Comparison of ENCODE assay signal across 9 cellular contexts in the genomic region with DNA sequence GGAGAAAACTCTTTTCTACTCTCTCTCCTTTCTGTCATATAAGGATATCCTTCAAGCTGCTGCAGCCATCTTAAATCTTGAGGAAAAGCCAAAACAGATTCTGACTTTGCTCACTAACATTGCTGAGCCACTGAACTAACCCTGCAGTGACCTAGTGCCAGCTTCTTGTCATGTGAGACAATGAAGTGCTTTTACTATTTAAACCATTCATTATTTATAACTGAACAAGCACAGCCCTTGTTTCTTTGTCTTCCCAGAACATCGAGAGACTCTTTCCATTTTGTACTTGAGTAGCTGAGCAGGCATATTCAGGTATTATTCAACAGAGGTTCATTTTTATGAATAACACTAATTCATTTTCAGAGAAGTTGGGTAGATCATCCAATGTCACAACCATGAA.
"Had no signal": no experiment of that assay in that cellular context is flagged by ENCODE, and none has a peak within 500 bp of the region (broad histone marks: within the 10 kb centered on the region; RNA-seq: fewer than 3 reads in every experiment).

No MANE protein-coding gene starts in this region.

- DNase-seq: activated B cell treated with CpG ODN at 0.5 μM for 24 hours; activated CD4-positive, alpha-beta T cell treated with anti-CD3 and anti-CD28 coated beads, Interleukin-2, amount 10 ng/mL, durations not matched to agents 24 days and 14 days; activated CD8-positive, alpha-beta memory T cell treated with anti-CD3 and anti-CD28 coated beads for 24 hours; activated naive CD4-positive, alpha-beta T cell treated with anti-CD3 and anti-CD28 coated beads for 36 hours; effector CD4-positive, alpha-beta T cell; lower lobe of right lung; naive thymus-derived CD8-positive, alpha-beta T cell; T-helper 1 cell had no signal

- ATAC-seq: activated T-helper 17 cell treated with anti-CD3 and anti-CD28 coated beads, Interleukin-2, amount 50 U/mL, for 72 hours; naive thymus-derived CD8-positive, alpha-beta T cell had no signal
